In genomic region chr14:38850664-38851063, GRCh38 we compare ENCODE assay signal across 31 cellular contexts.
DNase-seq lines count a peak whose midpoint lies in the region; ATAC-seq, FAIRE-seq and TF ChIP-seq lines count a peak whose summit lies in the region.
"Had no signal": no experiment of that assay in that cellular context is flagged by ENCODE, and none has a peak within 500 bp of the region (broad histone marks: within the 10 kb centered on the region; RNA-seq: fewer than 3 reads in every experiment).

No MANE protein-coding gene starts in this region.

- H4K20me1 ChIP-seq in HepG2 (ENCODE audit: insufficient read depth, low read length) (no peaks in the 10 kb centered on the region), H1 (replicated peaks in 1 of 2; ENCODE audit: control insufficient read depth in 1 of 2, insufficient read depth in 2 of 2, low read length in 2 of 2) (no peaks in the 10 kb centered on the region)
- H4K20me1 ChIP-seq: BLaER1; BLaER1 treated with 17β-estradiol and CSF1 and Interleukin-3, amounts not matched to agents 10 nM and 100 nM had no signal

- H3K9me3 ChIP-seq in HepG2 (ENCODE audit: low read length) (no peaks in the 10 kb centered on the region), right lobe of liver (no peaks in the 10 kb centered on the region), H1 (ENCODE audit: insufficient read depth in 2 of 2, low read depth in 1 of 2, low read length in 1 of 2) (no peaks in the 10 kb centered on the region)
- H3K9me3 ChIP-seq: A549, BE2C, Caco-2 had no signal

- no peak overlapping the region for H3K18ac ChIP-seq in H1 (ENCODE audit: extremely low read depth, low read length)

- H3K4me1 ChIP-seq in HepG2 (ENCODE audit: insufficient read depth, low read length): no peaks in the 10 kb centered on the region
- H3K4me1 ChIP-seq in right lobe of liver: peaks cover 0 to under 1% (median 0%) of the 10 kb centered on the region in 4 donors
- no peaks in the 10 kb centered on the region for H3K4me1 ChIP-seq in H1 (replicated peaks in 1 of 4; ENCODE audit: control insufficient read depth in 3 of 4, insufficient read depth in 4 of 4, low read length in 3 of 4)
- H3K4me1 ChIP-seq: A549, Caco-2 had no signal

- in situ Hi-C loops in HepG2 (cut with HindIII; ENCODE audit: extremely low pct_ligation_motif_present, low pct_unique_long_range_greater_than_20kb): no loop called here

- H3K27ac ChIP-seq in HepG2 (ENCODE audit: extremely low read length, insufficient read depth, low read length) (no peak overlapping the region), right lobe of liver (no peak overlapping the region), H1 (ENCODE audit: low read depth, low read length) (no peak overlapping the region)
- H3K27ac ChIP-seq: 22Rv1; A549; BLaER1; BLaER1 treated with 17β-estradiol and CSF1 and Interleukin-3, amounts not matched to agents 10 nM and 100 nM; C4-2B had no signal

- H2BK12ac ChIP-seq in H1 (ENCODE audit: low read depth, low read length): no peak overlapping the region

- no peaks in the 10 kb centered on the region for H3K79me1 ChIP-seq in H1 (ENCODE audit: low read depth, low read length)

- WGBS in HepG2 (ENCODE audit: low lambda C conversion rate): 2% methylated on average over 1 of the region's 1 CpG
- 100% methylated on average over 1 of the region's 1 CpG for WGBS in right lobe of liver (ENCODE audit: insufficient coverage, low coverage, low lambda C conversion rate, missing lambda C conversion rate)
- 81% methylated on average over 1 of the region's 1 CpG; no CpG with 5 or more reads in 1 of the 2 experiments for WGBS in H1 (ENCODE audit: extremely low coverage in 1 of 2, insufficient coverage in 1 of 2, insufficient read length in 1 of 2, insufficient replicate concordance in 2 of 2, low coverage in 1 of 2, low lambda C conversion rate in 2 of 2, missing lambda C conversion rate in 1 of 2), 2 experiments

- H2BK15ac ChIP-seq in H1 (ENCODE audit: low read length): no peak overlapping the region

- ATAC-seq in HepG2 (no peak), right lobe of liver (no peak)
- ATAC-seq: A549; CD8-positive, alpha-beta T cell had no signal

- no peak overlapping the region for H2BK120ac ChIP-seq in H1 (replicated peaks; ENCODE audit: low read depth, low read length)

- CTCF ChIA-PET in HepG2 (lab: Yijun Ruan, JAX; ENCODE audit: low intra/inter-chr PET ratio, low total read pairs): no interaction called here
- CTCF ChIA-PET in H1 (lab: Charles Lee; ENCODE audit: partially characterized antibody): interaction anchor here (1.2 kb wide), 1 partner anchor 34 kb away, joined by 3 read pairs; no protein-coding TSS in a partner anchor

- FAIRE-seq in HepG2 (lab: Jason Lieb, UNC) (no peak), H1 (lab: Jason Lieb, UNC) (peak; percentile 58)
- FAIRE-seq: A204.1, A549, D721Med had no signal

- TF ChIP-seq POLR2A in HepG2 (IDR thresholded peaks at IDR 0.05; ENCODE audit: insufficient read depth in 1 of 2, low read depth in 2 of 2, low read length in 2 of 2) (no peak), right lobe of liver (IDR thresholded peaks at IDR 0.05) (no peak), H1 (IDR thresholded peaks at IDR 0.05; ENCODE audit: control extremely low read depth in 1 of 2, low read depth in 2 of 2, low read length in 2 of 2) (no peak)

- H2AFZ ChIP-seq in HepG2 (ENCODE audit: low read length) (no peak overlapping the region), H1 (ENCODE audit: low read length) (no peak overlapping the region)

- TF ChIP-seq RAD21 in HepG2 (CRISPR knock-in tag; IDR thresholded peaks at IDR 0.05): no peak
- no peak for TF ChIP-seq RAD21 in H1 (IDR thresholded peaks at IDR 0.05 in 1 of 2, conservative IDR thresholded peaks at IDR 0.05 in 1 of 2; ENCODE audit: low read depth in 2 of 2, low read length in 2 of 2)

- H4K91ac ChIP-seq in H1 (replicated peaks; ENCODE audit: insufficient read length, low read length): no peak overlapping the region

- no peak overlapping the region for H2AK5ac ChIP-seq in H1 (ENCODE audit: low read depth, low read length)

- no peaks in the 10 kb centered on the region for H3K79me2 ChIP-seq in HepG2 (ENCODE audit: insufficient read depth, low read length)
- no peaks in the 10 kb centered on the region for H3K79me2 ChIP-seq in H1 (ENCODE audit: control insufficient read depth in 1 of 2, insufficient read depth in 2 of 2, low read length in 2 of 2)

- no peak for TF ChIP-seq CTCF in HepG2 (CRISPR knock-in tag; IDR thresholded peaks at IDR 0.05)
- no peak for TF ChIP-seq CTCF in right lobe of liver (IDR thresholded peaks at IDR 0.05)
- TF ChIP-seq CTCF in H1 (IDR thresholded peaks at IDR 0.05; ENCODE audit: control extremely low read depth in 1 of 3, insufficient read depth in 1 of 3, low read depth in 1 of 3, low read length in 3 of 3): no peak

- BruUV-seq in HepG2 (replicated peaks; lab: Mats Ljungman, UMichigan): no TSS peak

- intact Hi-C loops in HepG2 (cut with micrococcal nuclease; ENCODE audit: unreplicated experiment): no loop called here
- intact Hi-C loops in right lobe of liver (cut with DNase I): no loop called here

- H3K9ac ChIP-seq in HepG2 (ENCODE audit: insufficient read depth, low read depth, low read length): no peak overlapping the region
- H3K9ac ChIP-seq in H1 (replicated peaks in 1 of 4; ENCODE audit: extremely low read depth in 1 of 4, low read depth in 3 of 4, low read length in 3 of 4): no peak overlapping the region
- H3K9ac ChIP-seq: BLaER1; BLaER1 treated with 17β-estradiol and CSF1 and Interleukin-3, amounts not matched to agents 10 nM and 100 nM had no signal

- H3K27me3 ChIP-seq in HepG2 (ENCODE audit: control insufficient read depth in 1 of 2, insufficient read depth in 2 of 2, low read length in 2 of 2) (no peaks in the 10 kb centered on the region), right lobe of liver (no peaks in the 10 kb centered on the region), H1 (replicated peaks in 1 of 4; ENCODE audit: control insufficient read depth in 3 of 4, extremely low read depth in 1 of 4, insufficient read depth in 3 of 4, low read length in 3 of 4) (no peaks in the 10 kb centered on the region)
- H3K27me3 ChIP-seq: BE2C; BLaER1; BLaER1 treated with 17β-estradiol and CSF1 and Interleukin-3, amounts not matched to agents 10 nM and 100 nM had no signal

- no peak overlapping the region for H3K23ac ChIP-seq in H1 (ENCODE audit: insufficient read length)

- H3K36me3 ChIP-seq in HepG2 (replicated peaks in 1 of 2; ENCODE audit: control insufficient read depth in 1 of 2, insufficient read depth in 2 of 2, low read length in 2 of 2) (no peaks in the 10 kb centered on the region), right lobe of liver (no peaks in the 10 kb centered on the region), H1 (ENCODE audit: control insufficient read depth in 2 of 4, insufficient read depth in 4 of 4, low read length in 3 of 4) (no peaks in the 10 kb centered on the region)
- H3K36me3 ChIP-seq: BE2C; BLaER1; BLaER1 treated with 17β-estradiol and CSF1 and Interleukin-3, amounts not matched to agents 10 nM and 100 nM had no signal

- no peak overlapping the region for H4K5ac ChIP-seq in H1 (ENCODE audit: insufficient read length, low read depth, low read length)

- H3K4me3 ChIP-seq in HepG2 (replicated peaks in 1 of 3; ENCODE audit: insufficient read depth in 1 of 3, low read depth in 2 of 3, low read length in 3 of 3) (no peak overlapping the region), right lobe of liver (no peak overlapping the region), H1 (ENCODE audit: extremely low read depth in 1 of 4, insufficient read depth in 2 of 4, low read depth in 3 of 4, low read length in 4 of 4) (no peak overlapping the region)
- H3K4me3 ChIP-seq: A549; BLaER1; BLaER1 treated with 17β-estradiol and CSF1 and Interleukin-3, amounts not matched to agents 10 nM and 100 nM had no signal

- no peak overlapping the region for H3K4ac ChIP-seq in H1 (replicated peaks; ENCODE audit: insufficient read length, low read depth, low read length)

- no peak overlapping the region for H2BK20ac ChIP-seq in H1 (ENCODE audit: low read length)

- no peak overlapping the region for H3K14ac ChIP-seq in H1 (ENCODE audit: insufficient read length)

- no peak overlapping the region for H3K56ac ChIP-seq in H1 (replicated peaks; ENCODE audit: insufficient read length, low read depth, low read length)

- TF ChIP-seq EP300 in HepG2 (IDR thresholded peaks at IDR 0.05; ENCODE audit: low read depth in 2 of 2, low read length in 2 of 2) (no peak), HepG2 (CRISPR knock-in tag; IDR thresholded peaks at IDR 0.05; ENCODE audit: borderline replicate concordance) (no peak), H1 (IDR thresholded peaks at IDR 0.05; ENCODE audit: borderline replicate concordance in 1 of 2, low read depth in 2 of 2, low read length in 2 of 2) (no peak)

- no peak overlapping the region for H3K4me2 ChIP-seq in HepG2 (ENCODE audit: low read depth, low read length)
- H3K4me2 ChIP-seq in H1 (ENCODE audit: insufficient read depth in 1 of 2, low read depth in 2 of 2, low read length in 2 of 2): no peak overlapping the region
- H3K4me2 ChIP-seq: A549; BLaER1; BLaER1 treated with 17β-estradiol and CSF1 and Interleukin-3, amounts not matched to agents 10 nM and 100 nM had no signal

- DNase-seq in HepG2 (ENCODE audit: low spot score): no peak
- no peak for DNase-seq in right lobe of liver
- no peak for DNase-seq in H1 (ENCODE audit: low read depth in 1 of 2, low spot score in 2 of 2)
- DNase-seq in activated T-cell treated with anti-CD3 and anti-CD28 coated beads, Interleukin-2, amount 50 U/mL, for 48 hours: no peak
- DNase-seq: 8988T; ACHN; AML-193; BE2C; C1 segment of cervical spinal cord; Caco-2; Calu3; CD4-positive, alpha-beta memory T cell; CD4-positive, alpha-beta T cell; CD4-positive, CD25-positive, alpha-beta regulatory T cell; CD8-positive, alpha-beta memory T cell; CD8-positive, alpha-beta T cell; COR-L47; DMS 273 treated with DMSO at 0.1 percent for 48 hours; DMS153; DMS53; DMS79; DMS79 treated with DMSO at 0.1 percent for 48 hours; DND-41; EL had no signal

- H3K23me2 ChIP-seq in H1 (ENCODE audit: low read depth, low read length): no peaks in the 10 kb centered on the region

- POLR2A ChIA-PET in HepG2 (lab: Yijun Ruan, JAX) (no interaction called here), H1 (lab: Charles Lee; ENCODE audit: partially characterized antibody) (interaction anchor here (0.7 kb wide), 1 partner anchor 20 kb away, joined by 3 read pairs; no protein-coding TSS in a partner anchor)

- no peak overlapping the region for H2BK5ac ChIP-seq in H1 (ENCODE audit: low read depth, low read length)

- H4K8ac ChIP-seq in H1 (ENCODE audit: extremely low read depth, insufficient read depth, low read length): no peak overlapping the region

TF ChIP-seq in HepG2, 621 proteins besides CTCF, POLR2A, EP300 and RAD21 (continues in another document):
- TF ChIP-seq SP4 (CRISPR knock-in tag; IDR thresholded peaks at IDR 0.05): no peak

TF ChIP-seq in H1, 55 proteins besides CTCF, POLR2A, EP300 and RAD21 (continues in another document):
- TF ChIP-seq SP1 (IDR thresholded peaks at IDR 0.05; ENCODE audit: low read depth, low read length) (no peak), FOSL1 (IDR thresholded peaks at IDR 0.05; ENCODE audit: insufficient read depth, low read depth, low read length) (no peak), TAF7 (optimal IDR thresholded peaks at IDR 0.05; ENCODE audit: borderline replicate concordance, low read depth, low read length) (no peak)
